ENCODE assay signal across 10 cellular contexts in genomic region chr11:35257287-35257686, GRCh38.
DNase-seq lines count a peak whose midpoint lies in the region; ATAC-seq and TF ChIP-seq lines count a peak whose summit lies in the region.
"Had no signal": no experiment of that assay in that cellular context is flagged by ENCODE, and none has a peak within 500 bp of the region (broad histone marks: within the 10 kb centered on the region; RNA-seq: fewer than 3 reads in every experiment).

No MANE protein-coding gene starts in this region.

- H3K4me3 ChIP-seq in lung (no peak overlapping the region), left ventricle myocardium inferior (no peak overlapping the region)

- H3K4me1 ChIP-seq in lung (ENCODE audit: control insufficient read depth in 2 of 2, insufficient read depth in 2 of 2, low read length in 2 of 2): no peaks in the 10 kb centered on the region
- H3K4me1 ChIP-seq in left ventricle myocardium inferior: peaks cover 6% of the 10 kb centered on the region

- no peak for DNase-seq in lung (ENCODE audit: low spot score)
- DNase-seq in left ventricle myocardium inferior: no peak
- no peak for DNase-seq in NCI-H510A treated with DMSO at 0.1 percent for 48 hours (lab: John Stamatoyannopoulos, UW)
- DNase-seq in DMS114 treated with DMSO at 0.1 percent for 48 hours (lab: John Stamatoyannopoulos, UW; ENCODE audit: unreplicated experiment): no peak
- no peak for DNase-seq in COLO829 (ENCODE audit: low spot score)
- DNase-seq: left colon; stimulated activated CD4-positive, alpha-beta T cell treated with anti-CD3 and anti-CD28 coated beads, Interleukin-15, amount 100 ng/mL, for 24 hours had no signal

- ATAC-seq in GM18861 (IDR thresholded peaks at IDR 0.05; ENCODE audit: unreplicated experiment): peak; percentile 100
- ATAC-seq in GM21423 (IDR thresholded peaks at IDR 0.05; ENCODE audit: unreplicated experiment): peak; percentile 100
- peak; percentile 99 for ATAC-seq in HG03280 (IDR thresholded peaks at IDR 0.05; ENCODE audit: unreplicated experiment)
- peak; percentile 61 for ATAC-seq in lung (ENCODE audit: insufficient read depth, low FRiP score)
- ATAC-seq: left colon had no signal

- H3K27ac ChIP-seq in lung (ENCODE audit: low read depth in 1 of 2, low read length in 1 of 2) (no peak overlapping the region), left ventricle myocardium inferior (replicated peaks) (no peak overlapping the region)

- TF ChIP-seq CTCF in lung (IDR thresholded peaks at IDR 0.05; ENCODE audit: control extremely low read depth, extremely low read depth): no peak
- TF ChIP-seq CTCF in left ventricle myocardium inferior (IDR thresholded peaks at IDR 0.05; ENCODE audit: borderline replicate concordance): no peak

- intact Hi-C loops in left ventricle myocardium inferior (cut with micrococcal nuclease): no loop called here

- H3K36me3 ChIP-seq in lung (ENCODE audit: control insufficient read depth in 2 of 2, insufficient read depth in 2 of 2, low read length in 2 of 2) (no peaks in the 10 kb centered on the region), left ventricle myocardium inferior (no peaks in the 10 kb centered on the region)

- H3K9me3 ChIP-seq in lung (ENCODE audit: control insufficient read depth in 2 of 2, insufficient read depth in 1 of 2, low read length in 1 of 2) (peaks cover 0 to 2% of the 10 kb centered on the region in 2 donors), left ventricle myocardium inferior (replicated peaks) (no peaks in the 10 kb centered on the region)

- no peaks in the 10 kb centered on the region for H3K27me3 ChIP-seq in lung (ENCODE audit: control insufficient read depth, insufficient read depth)
- no peaks in the 10 kb centered on the region for H3K27me3 ChIP-seq in left ventricle myocardium inferior (ENCODE audit: low read depth)

- 23 to 46% methylated on average over 2 of the region's 2 CpGs for WGBS in lung, 2 donors
